In genomic region chr6:158027590-158028285, GRCh38 we compare ENCODE assay signal across 1 cellular context.
TF ChIP-seq lines count a peak whose summit lies in the region.

No MANE protein-coding gene starts in this region.

TF ChIP-seq in IMR-90, 13 proteins besides CTCF, POLR2A, EP300 and RAD21 (continued from another document):
- TF ChIP-seq, protein P1, sequence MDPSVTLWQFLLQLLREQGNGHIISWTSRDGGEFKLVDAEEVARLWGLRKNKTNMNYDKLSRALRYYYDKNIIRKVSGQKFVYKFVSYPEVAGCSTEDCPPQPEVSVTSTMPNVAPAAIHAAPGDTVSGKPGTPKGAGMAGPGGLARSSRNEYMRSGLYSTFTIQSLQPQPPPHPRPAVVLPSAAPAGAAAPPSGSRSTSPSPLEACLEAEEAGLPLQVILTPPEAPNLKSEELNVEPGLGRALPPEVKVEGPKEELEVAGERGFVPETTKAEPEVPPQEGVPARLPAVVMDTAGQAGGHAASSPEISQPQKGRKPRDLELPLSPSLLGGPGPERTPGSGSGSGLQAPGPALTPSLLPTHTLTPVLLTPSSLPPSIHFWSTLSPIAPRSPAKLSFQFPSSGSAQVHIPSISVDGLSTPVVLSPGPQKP (IDR thresholded peaks at IDR 0.05; ENCODE audit: borderline replicate concordance, low read depth, low read length) = no peak
- TF ChIP-seq NFE2L2 (IDR thresholded peaks at IDR 0.05; ENCODE audit: low read depth, low read length) = no peak
- TF ChIP-seq MAZ (IDR thresholded peaks at IDR 0.05; ENCODE audit: borderline replicate concordance, low read depth, low read length) = no peak
- TF ChIP-seq MAFK (IDR thresholded peaks at IDR 0.05; ENCODE audit: low read depth, low read length) = no peak
- no peak for TF ChIP-seq CHD1 (IDR thresholded peaks at IDR 0.05; ENCODE audit: low read depth, low read length)
